ENCODE assay signal across 26 cellular contexts in the genomic region with DNA sequence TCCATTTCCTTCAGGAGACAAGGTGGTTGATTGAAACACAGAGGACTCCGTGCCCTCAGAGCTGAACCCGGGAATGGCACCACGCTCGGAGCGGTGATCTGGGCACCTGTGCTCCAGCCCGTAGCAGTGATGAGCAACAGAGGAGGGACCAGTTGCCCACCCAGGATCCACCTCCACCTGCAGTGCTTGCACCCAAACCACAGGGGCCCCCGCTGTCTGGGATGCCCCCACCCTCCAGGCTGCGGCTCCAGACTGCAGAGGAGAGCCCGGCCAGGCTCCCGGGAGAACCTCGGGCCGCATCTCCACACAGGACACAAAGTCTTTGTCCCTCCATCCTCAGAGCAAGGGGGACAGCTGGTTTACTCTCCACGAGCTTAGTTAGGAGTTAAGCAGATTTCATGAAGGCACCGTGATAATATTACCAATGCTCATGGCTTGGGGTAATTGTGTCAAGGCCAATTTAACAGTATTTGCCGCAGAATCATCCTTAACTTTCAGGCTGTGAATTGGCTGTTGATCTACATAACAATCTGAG.
"Had no signal": no experiment of that assay in that cellular context is flagged by ENCODE, and none has a peak within 500 bp of the region (broad histone marks: within the 10 kb centered on the region; RNA-seq: fewer than 3 reads in every experiment).

No MANE protein-coding gene starts in this region.

- ATAC-seq: effector memory CD8-positive, alpha-beta T cell; heart right ventricle; left lobe of liver; natural killer cell; right lobe of liver had no signal

- H2AFZ ChIP-seq: parathyroid adenoma had no signal

- H3K4me1 ChIP-seq: parathyroid adenoma had no signal

- H3K27me3 ChIP-seq: right lobe of liver, thyroid gland, vagina had no signal

- H3K4me3 ChIP-seq: esophagus squamous epithelium, heart right ventricle, lung, right lobe of liver, stomach, thyroid gland, vagina had no signal

- H3K9me3 ChIP-seq: esophagus squamous epithelium, heart right ventricle, neutrophil, right lobe of liver, stomach, thyroid gland, vagina had no signal

- H3K9ac ChIP-seq: parathyroid adenoma had no signal

- DNase-seq: cortex of kidney; effector memory CD8-positive, alpha-beta T cell; erythroblast; esophagus squamous epithelium; foreskin melanocyte; glutamatergic neuron; heart right ventricle; hippocampal formation; kidney; natural killer cell; right lobe of liver; small intestine; stimulated activated CD4-positive, alpha-beta T cell treated with anti-CD3 and anti-CD28 coated beads, Interleukin-12 subunit alpha, Interleukin-12 subunit beta, amount 100 ng/mL, for 4 hours; stimulated activated CD4-positive, alpha-beta T cell treated with anti-CD3 and anti-CD28 coated beads, Interleukin-1b, Interleukin-23, amount 100 ng/mL, for 48 hours; stimulated activated CD4-positive, alpha-beta T cell treated with anti-CD3 and anti-CD28 coated beads, Interleukin-4, amount 100 ng/mL, for 1 hour; stimulated activated CD8-positive, alpha-beta memory T cell treated with anti-CD3 and anti-CD28 coated beads, Interleukin-4, amount 100 ng/mL, for 48 hours; stimulated activated naive CD4-positive, alpha-beta T cell treated with Interleukin-2 at 50 U/mL for 16 hours; stomach; thyroid gland; trophoblast cell had no signal

- H3K36me3 ChIP-seq: esophagus squamous epithelium, heart right ventricle, neutrophil, right lobe of liver, stomach, thyroid gland, vagina had no signal

- FAIRE-seq: endometrium, kidney, small intestine had no signal

- H3K27ac ChIP-seq: esophagus squamous epithelium, heart right ventricle, neutrophil, parathyroid adenoma, right lobe of liver, stomach, thyroid gland, vagina had no signal
